22 cellular contexts compared by ENCODE assay signal in the genomic region with DNA sequence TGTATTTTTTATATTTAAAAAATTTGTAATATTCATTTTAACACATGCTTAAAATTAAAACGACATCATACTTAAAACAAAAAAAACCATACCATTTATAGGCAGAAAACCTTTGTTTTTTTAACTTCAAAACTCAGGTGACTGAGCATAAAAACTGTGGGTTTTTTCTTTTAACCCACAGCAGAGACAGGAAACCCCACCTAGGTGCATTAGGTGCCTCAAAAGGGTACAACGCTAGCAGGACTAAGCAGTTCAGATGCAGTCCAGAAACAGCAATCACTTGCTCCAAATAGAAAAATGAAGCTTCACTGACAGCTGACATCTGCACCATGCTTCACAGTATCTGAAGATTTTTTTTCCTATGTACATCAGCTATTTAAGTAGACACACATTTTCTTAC. TPM values are rescaled to one million over a fixed set of nuclear protein-coding genes. Genes with fewer than 3 reads are reported as not detected.
DNase-seq lines count a peak whose midpoint lies in the region; ATAC-seq lines count a peak whose summit lies in the region.
"Had no signal": no experiment of that assay in that cellular context is flagged by ENCODE, and none has a peak within 500 bp of the region (broad histone marks: within the 10 kb centered on the region; RNA-seq: fewer than 3 reads in every experiment).

No MANE protein-coding gene starts in this region.

- H3K9me3 Mint-ChIP-seq in IgD-negative memory B cell (no peaks in the 10 kb centered on the region), naive B cell (no peaks in the 10 kb centered on the region)
- H3K9me3 Mint-ChIP-seq: H9, nephron progenitor cell had no signal

- peak overlapping the region in 3 of 4 donors; percentile 30 to 79 (median 68) for H3K4me3 Mint-ChIP-seq in IgD-negative memory B cell
- H3K4me3 Mint-ChIP-seq in naive B cell = peak overlapping the region in 1 of 8 donors; percentile 14
- H3K4me3 Mint-ChIP-seq: H9, mesothelial cell of epicardium, nephron progenitor cell had no signal

- ATAC-seq in naive B cell (ENCODE audit: low read depth in 2 of 2) = peak; percentile 20 to 41
- ATAC-seq in GM21367 (IDR thresholded peaks at IDR 0.05; ENCODE audit: unreplicated experiment) = no peak
- no peak for ATAC-seq in GM18517 (IDR thresholded peaks at IDR 0.05; ENCODE audit: unreplicated experiment)
- ATAC-seq in HG02571 (IDR thresholded peaks at IDR 0.05; ENCODE audit: unreplicated experiment) = no peak
- ATAC-seq: heart right ventricle, right lobe of liver had no signal

- H3K36me3 Mint-ChIP-seq in IgD-negative memory B cell (peaks cover 10% of the 10 kb centered on the region), naive B cell (peaks cover 0 to 22% of the 10 kb centered on the region in 2 donors)

- no peak overlapping the region for H3K27ac Mint-ChIP-seq in IgD-negative memory B cell
- no peak overlapping the region for H3K27ac Mint-ChIP-seq in naive B cell
- H3K27ac Mint-ChIP-seq: H9, mesothelial cell of epicardium, nephron progenitor cell had no signal

- DNase-seq in activated CD4-positive, alpha-beta T cell treated with anti-CD3 and anti-CD28 coated beads, Interleukin-2, amount 50 U/mL, for 1 hour = peak; percentile 27
- DNase-seq in activated CD4-positive, alpha-beta T cell treated with anti-CD3 and anti-CD28 coated beads for 48 hours = no peak
- DNase-seq in T-helper 22 cell (ENCODE audit: low read depth) (peak; percentile 54), naive B cell (no peak)
- DNase-seq: activated T-cell treated with anti-CD3 and anti-CD28 coated beads, Interleukin-2, amount 50 U/mL, for 48 hours; Calu3; erythroblast; foreskin fibroblast; H9; heart right ventricle; KBM-7; NCI-H187; nephron progenitor cell; right lobe of liver; SHP77; SW 1271; trophoblast cell had no signal

- H3K4me1 Mint-ChIP-seq in IgD-negative memory B cell (peaks cover 59 to 61% (median 60%) of the 10 kb centered on the region in 3 donors), naive B cell (peaks cover 28 to 53% (median 39%) of the 10 kb centered on the region in 3 donors)
- H3K4me1 Mint-ChIP-seq: H9, nephron progenitor cell had no signal

- H3K27me3 Mint-ChIP-seq in IgD-negative memory B cell (peaks cover 1% of the 10 kb centered on the region), naive B cell (no peaks in the 10 kb centered on the region)

RNA-seq across cellular contexts. Expression of a gene that starts 52.3 kb away (rescaled TPM):
- polyA plus RNA-seq in IgD-negative memory B cell (42.6 TPM), naive B cell (ENCODE audit: low read depth in 6 of 6) (10 to 100 TPM; 32.6 to 42.8 (median 39.9) TPM)

RNA-seq across cellular contexts. Expression of a gene that starts 52.3 kb away (rescaled TPM):
- polyA plus RNA-seq in IgD-negative memory B cell (2.0 TPM), naive B cell (ENCODE audit: low read depth in 6 of 6) (1 to 10 TPM in 4 of 6 donors, under 1 TPM in 1, not detected in 1; 0.50 to 2.0 (median 1.5) TPM)

Comparison
In these comparisons a context has a peak if more than half of its experiments do, and no peak if none do; other contexts are left out.
1. DNase-seq: peak in activated CD4-positive, alpha-beta T cell treated with anti-CD3 and anti-CD28 coated beads, Interleukin-2, amount 50 U/mL, for 1 hour (single experiment) and T-helper 22 cell (single experiment); none in activated CD4-positive, alpha-beta T cell treated with anti-CD3 and anti-CD28 coated beads for 48 hours (single experiment) and naive B cell (single experiment).
2. ATAC-seq: peak in naive B cell (2 of 2); none in GM21367 (single experiment), GM18517 (single experiment) and HG02571 (single experiment).